Comparison of ENCODE assay signal across 17 cellular contexts in genomic region chr14:61754627-61755381, GRCh38. TPM values are rescaled to one million over a fixed set of nuclear protein-coding genes. Genes with fewer than 3 reads are reported as not detected.
A peak's percentile ranks its signal among the peaks of the same experiment; 100 is the strongest.
DNase-seq lines count a peak whose midpoint lies in the region; ATAC-seq, FAIRE-seq and TF ChIP-seq lines count a peak whose summit lies in the region.
"Had no signal": no experiment of that assay in that cellular context is flagged by ENCODE, and none has a peak within 500 bp of the region (broad histone marks: within the 10 kb centered on the region; RNA-seq: fewer than 3 reads in every experiment).

No MANE protein-coding gene starts in this region.

- FAIRE-seq in H54 (lab: Jason Lieb, UNC) = peak; percentile 86
- FAIRE-seq: endometrium had no signal

- H3K27me3 ChIP-seq in skeletal muscle satellite cell (ENCODE audit: control insufficient read depth, insufficient read depth, low read length) = no peaks in the 10 kb centered on the region
- H3K27me3 ChIP-seq: tibial artery had no signal

- H3K36me3 ChIP-seq in skeletal muscle satellite cell (ENCODE audit: insufficient read depth, low read length) = peaks cover 32% of the 10 kb centered on the region
- H3K36me3 ChIP-seq: tibial artery had no signal

- H3K4me1 ChIP-seq in skeletal muscle satellite cell (ENCODE audit: control insufficient read depth, insufficient read depth, low read length) = peaks cover 53% of the 10 kb centered on the region

- TF ChIP-seq POLR2A in H54 (IDR thresholded peaks at IDR 0.05; ENCODE audit: low read depth, low read length) = no peak

- H3K4me2 ChIP-seq in skeletal muscle satellite cell (ENCODE audit: low read length) = peak overlapping the region; percentile 11
- H3K4me2 ChIP-seq: KMS-11 had no signal

- no peak for ATAC-seq in activated CD4-positive, CD25-positive, alpha-beta regulatory T cell treated with anti-CD3 and anti-CD28 coated beads, Interleukin-2, amount 50 U/mL, for 24 hours
- no peak for ATAC-seq in HG03378 (IDR thresholded peaks at IDR 0.05; ENCODE audit: unreplicated experiment)
- ATAC-seq: activated CD8-positive, alpha-beta memory T cell treated with anti-CD3 and anti-CD28 coated beads, Interleukin-2, amount 10 ng/mL, durations not matched to agents 7 days and 5 days had no signal

- TF ChIP-seq CTCF in epithelial cell of proximal tubule (conservative IDR thresholded peaks at IDR 0.05; ENCODE audit: low read depth, low read length) = no peak

- DNase-seq in H54 (ENCODE audit: insufficient read length, low spot score) (no peak), RKO (ENCODE audit: low spot score) (peak; percentile 28), epithelial cell of proximal tubule (ENCODE audit: low read depth) (peak; percentile 83), NCI-H226 (no peak)
- DNase-seq: activated CD4-positive, CD25-positive, alpha-beta regulatory T cell; activated CD8-positive, alpha-beta memory T cell treated with anti-CD3 and anti-CD28 coated beads, Interleukin-2, amount 10 ng/mL, durations not matched to agents 7 days and 5 days; activated naive CD4-positive, alpha-beta T cell treated with anti-CD3 and anti-CD28 coated beads, Interleukin-2, amount 10 ng/mL, durations not matched to agents 7 days and 5 days; CD4-positive, alpha-beta memory T cell; GDM1; NCI-H1436 treated with DMSO at 0.1 percent for 48 hours; tibial artery had no signal

- no peaks in the 10 kb centered on the region for H3K9me3 ChIP-seq in skeletal muscle satellite cell (replicated peaks; ENCODE audit: low read length)
- H3K9me3 ChIP-seq: tibial artery had no signal

- H3K9ac ChIP-seq in skeletal muscle satellite cell (ENCODE audit: low read depth, low read length) = peak overlapping the region; percentile 61
- H3K9ac ChIP-seq: KMS-11 had no signal

- H3K4me3 ChIP-seq in epithelial cell of proximal tubule (ENCODE audit: low read depth, low read length) = no peak overlapping the region
- H3K4me3 ChIP-seq in skeletal muscle satellite cell (ENCODE audit: low read length) = no peak overlapping the region
- H3K4me3 ChIP-seq: tibial artery had no signal

RNA-seq across cellular contexts. Expression of gene SNAPC1, which starts 7.4 kb away (rescaled TPM):
- 26.4 and 30.6 TPM in 2 replicates for total RNA-seq in epithelial cell of proximal tubule
- 20.8 and 21.5 TPM in 2 replicates for total RNA-seq in skeletal muscle satellite cell (2012; rRNA removed)

RNA-seq across cellular contexts. Expression of gene SYT16, which starts 57.7 kb away (rescaled TPM):
- 1.0 and 1.9 TPM in 2 replicates for total RNA-seq in epithelial cell of proximal tubule
- total RNA-seq in skeletal muscle satellite cell (2012; rRNA removed) = under 0.01 and 0.25 TPM in 2 replicates
- total RNA-seq: activated CD8-positive, alpha-beta memory T cell treated with anti-CD3 and anti-CD28 coated beads, Interleukin-2, amount 10 ng/mL, durations not matched to agents 7 days and 5 days; CD4-positive, alpha-beta memory T cell; myocyte had no signal

RNA-seq across cellular contexts. Expression of gene HIF1A, which starts 59.5 kb away (rescaled TPM):
- 268 and 338 TPM in 2 replicates for total RNA-seq in epithelial cell of proximal tubule
- total RNA-seq in skeletal muscle satellite cell (2012; rRNA removed) = 339 and 489 TPM in 2 replicates

Comparison
In these comparisons a context has a peak if more than half of its experiments do, and no peak if none do; other contexts are left out.
1. DNase-seq: peak in RKO (single experiment) and epithelial cell of proximal tubule (single experiment); none in H54 (single experiment) and NCI-H226 (single experiment).